Comparison of ENCODE assay signal across 1 cellular context in genomic region chr20:62386383-62387218, GRCh38.
A peak's percentile ranks its signal among the peaks of the same experiment; 100 is the strongest.
TF ChIP-seq lines count a peak whose summit lies in the region.

TSS of gene RPS21 (plus strand) at chr20:62387103. CDS start at chr20:62387339, 236 bp downstream.

TF ChIP-seq in K562, 482 proteins besides CTCF, POLR2A, EP300 and RAD21 (continued from another document and continues in another):
- TF ChIP-seq ELK1 (CRISPR knock-in tag; IDR thresholded peaks at IDR 0.05) (no peak), HDAC8 (tag; IDR thresholded peaks at IDR 0.05) (no peak), SIN3A (IDR thresholded peaks at IDR 0.05; ENCODE audit: borderline replicate concordance in 2 of 2, control insufficient read depth in 1 of 2, low read depth in 2 of 2, low read length in 2 of 2) (peak; percentile 32 to 84; a peak in 2 of 4 replicates), RHOXF2B (CRISPR knock-in tag; conservative IDR thresholded peaks at IDR 0.05) (no peak), CSDE1 (IDR thresholded peaks at IDR 0.05) (no peak), ZKSCAN3 (CRISPR knock-in tag; IDR thresholded peaks at IDR 0.05) (no peak), ZNF263 (CRISPR knock-in tag; IDR thresholded peaks at IDR 0.05; ENCODE audit: borderline replicate concordance) (no peak), MXI1 (IDR thresholded peaks at IDR 0.05; ENCODE audit: low read depth, low read length) (0 out of 2 replicates have a peak, but pooled peaks have one; percentile 10), E2F6 (IDR thresholded peaks at IDR 0.05; ENCODE audit: borderline replicate concordance in 1 of 2, extremely low read depth in 1 of 2, insufficient read depth in 1 of 2, insufficient read length in 1 of 2, low read depth in 1 of 2, low read length in 1 of 2, poor library complexity in 1 of 2, severe bottlenecking in 1 of 2) (peak; percentile 46 to 78), DLX4 (CRISPR knock-in tag; IDR thresholded peaks at IDR 0.05) (no peak), ZNF655 (CRISPR knock-in tag; IDR thresholded peaks at IDR 0.05) (no peak), ZNF384 (IDR thresholded peaks at IDR 0.05; ENCODE audit: low read depth, low read length) (no peak), ZNF121 (CRISPR knock-in tag; conservative IDR thresholded peaks at IDR 0.05) (no peak), ZNF79 (CRISPR knock-in tag; IDR thresholded peaks at IDR 0.05; ENCODE audit: low read depth) (no peak), PCBP2 (IDR thresholded peaks at IDR 0.05; ENCODE audit: low read depth, low read length, poor library complexity, severe bottlenecking) (no peak), TBP (optimal IDR thresholded peaks at IDR 0.05; ENCODE audit: low read depth, low read length) (peak; percentile 96), NR1H2 (CRISPR knock-in tag; IDR thresholded peaks at IDR 0.05) (no peak), RBBP5 (IDR thresholded peaks at IDR 0.05; ENCODE audit: borderline replicate concordance, insufficient read depth, low read length, poor library complexity, severe bottlenecking) (peak; percentile 75), E2F3 (CRISPR knock-in tag; IDR thresholded peaks at IDR 0.05) (no peak), SUPT5H (IDR thresholded peaks at IDR 0.05) (peak; percentile 91), CHD4 (IDR thresholded peaks at IDR 0.05; ENCODE audit: insufficient read depth, insufficient replicate concordance, low read depth, low read length, poor library complexity, severe bottlenecking) (no peak), XRCC4 (IDR thresholded peaks at IDR 0.05; ENCODE audit: extremely low read depth, insufficient read depth, insufficient read length) (no peak), PREB (CRISPR knock-in tag; IDR thresholded peaks at IDR 0.05) (peak; percentile 72; the same call in 1 of the 2 replicates), ZBTB49 (CRISPR knock-in tag; IDR thresholded peaks at IDR 0.05; ENCODE audit: borderline replicate concordance) (no peak), SREBF2 (CRISPR knock-in tag; IDR thresholded peaks at IDR 0.05) (no peak), ARID3B (CRISPR knock-in tag; IDR thresholded peaks at IDR 0.05; ENCODE audit: borderline replicate concordance) (no peak), TRIM25 (IDR thresholded peaks at IDR 0.05; ENCODE audit: borderline replicate concordance) (no peak), TCF7L2 (IDR thresholded peaks at IDR 0.05; ENCODE audit: low read depth, low read length) (no peak), CBX1 (IDR thresholded peaks at IDR 0.05; ENCODE audit: low read depth) (peak; percentile 82; the same call in 1 of the 2 replicates), RBM17 (IDR thresholded peaks at IDR 0.05; ENCODE audit: borderline replicate concordance, low read depth, low read length) (no peak), PHB2 (IDR thresholded peaks at IDR 0.05; ENCODE audit: low read depth) (no peak), KLF13 (tag; IDR thresholded peaks at IDR 0.05; ENCODE audit: borderline replicate concordance, low read depth) (no peak), ZNF41 (CRISPR knock-in tag; conservative IDR thresholded peaks at IDR 0.05) (no peak), JUNB (CRISPR knock-in tag; conservative IDR thresholded peaks at IDR 0.05) (no peak), CBFA2T3 (IDR thresholded peaks at IDR 0.05) (no peak), ZNF75A (CRISPR knock-in tag; IDR thresholded peaks at IDR 0.05) (no peak), BDP1 (IDR thresholded peaks at IDR 0.05; ENCODE audit: insufficient read depth, insufficient read length) (no peak), GTF3C2 (IDR thresholded peaks at IDR 0.05; ENCODE audit: borderline replicate concordance, extremely low read depth, insufficient read length) (no peak), ZNF583 (CRISPR knock-in tag; IDR thresholded peaks at IDR 0.05) (no peak), ZBTB9 (CRISPR knock-in tag; IDR thresholded peaks at IDR 0.05) (no peak), TEAD1 (CRISPR knock-in tag; IDR thresholded peaks at IDR 0.05) (peak in 1 of 2 experiments; percentile 63; a peak in 1 of 4 replicates), RNF2 (IDR thresholded peaks at IDR 0.05) (no peak), ZNF224 (CRISPR knock-in tag; IDR thresholded peaks at IDR 0.05) (no peak), HNRNPK (IDR thresholded peaks at IDR 0.05; ENCODE audit: low read depth, low read length, poor library complexity, severe bottlenecking) (peak; percentile 63), ZNF589 (CRISPR knock-in tag; IDR thresholded peaks at IDR 0.05; ENCODE audit: low read depth) (no peak), COPS2 (conservative IDR thresholded peaks at IDR 0.05) (no peak), CHD2 (IDR thresholded peaks at IDR 0.05; ENCODE audit: low read depth, low read length) (no peak), LEF1 (IDR thresholded peaks at IDR 0.05) (no peak), MTA3 (IDR thresholded peaks at IDR 0.05; ENCODE audit: borderline replicate concordance) (peak; percentile 70; the same call in 1 of the 2 replicates), YY1 (IDR thresholded peaks at IDR 0.05; ENCODE audit: borderline replicate concordance in 1 of 3, control insufficient read depth in 1 of 3, extremely low read depth in 1 of 3, insufficient read depth in 3 of 3, insufficient read length in 1 of 3, insufficient replicate concordance in 2 of 3, low read depth in 1 of 3, low read length in 2 of 3) (peak in 2 of 3 experiments; percentile 30 to 39), STAT5A (IDR thresholded peaks at IDR 0.05; ENCODE audit: borderline replicate concordance, low read length) (no peak)
